Comparison of ENCODE assay signal across 8 cellular contexts in the genomic region with DNA sequence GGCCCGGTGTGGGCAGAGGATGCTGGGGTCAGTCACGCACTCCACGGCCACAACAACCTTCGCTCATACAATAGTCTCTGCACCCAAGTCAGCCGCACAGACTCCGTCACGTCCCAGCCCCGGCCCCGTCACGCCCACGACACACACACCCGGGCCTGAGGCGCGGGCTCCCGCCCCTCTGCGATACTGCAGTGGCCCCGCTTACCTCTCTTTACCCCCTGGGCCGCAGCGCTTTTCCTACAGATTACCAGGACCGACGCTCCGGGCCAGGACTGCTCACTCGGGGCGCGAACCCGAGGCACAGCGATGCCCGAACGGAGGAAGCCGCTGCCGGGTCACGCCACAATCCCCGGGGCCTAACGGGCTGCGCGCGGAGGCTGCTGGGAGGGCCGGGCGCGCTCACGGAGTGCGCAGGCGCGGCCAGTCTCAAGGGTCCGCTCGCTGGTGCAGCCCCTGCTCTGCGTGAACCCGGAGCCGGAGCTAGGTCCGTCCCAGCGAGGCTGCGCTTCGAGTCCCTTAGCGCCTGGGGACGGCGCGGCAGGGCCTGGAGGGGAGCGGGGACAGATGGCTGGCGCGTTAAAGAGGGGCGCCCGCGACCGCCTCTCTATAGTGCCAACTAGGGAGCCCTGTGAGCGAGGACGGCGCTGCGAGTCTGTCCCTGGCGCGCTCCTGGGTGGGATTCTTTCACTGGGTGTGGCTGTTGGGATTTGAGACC. TPM values are rescaled to one million over a fixed set of nuclear protein-coding genes. Genes with fewer than 3 reads are reported as not detected.
DNase-seq lines count a peak whose midpoint lies in the region; ATAC-seq and TF ChIP-seq lines count a peak whose summit lies in the region.

A gene (minus strand): TSS at position 358 of the 715 bp plus-strand sequence. CDS start 8,855 bp downstream, outside the sequence.

- peaks cover 26% of the 10 kb centered on the region for H3K36me3 ChIP-seq in endodermal cell (ENCODE audit: control insufficient read depth, insufficient read depth, low read length)

- peaks cover 29% of the 10 kb centered on the region for H3K9me3 ChIP-seq in endodermal cell (ENCODE audit: control insufficient read depth, low read length)

- H3K36me3 Mint-ChIP-seq in activated CD8-positive, alpha-beta memory T cell treated with anti-CD3 and anti-CD28 coated beads, Interleukin-2, amount 10 ng/mL, durations not matched to agents 7 days and 5 days = peaks cover 43% of the 10 kb centered on the region
- H3K36me3 Mint-ChIP-seq in endodermal cell (ENCODE audit: low read depth) (peaks cover 18% of the 10 kb centered on the region), mesothelial cell of epicardium (peaks cover 18% of the 10 kb centered on the region)

- peaks cover 30% of the 10 kb centered on the region for H3K27me3 ChIP-seq in endodermal cell (ENCODE audit: control insufficient read depth, insufficient read depth, low read length, poor library complexity, severe bottlenecking)

- peak; percentile 91 for DNase-seq in NCI-H748 (lab: John Stamatoyannopoulos, UW; ENCODE audit: unreplicated experiment)
- peak; percentile 85 for DNase-seq in activated CD8-positive, alpha-beta memory T cell treated with anti-CD3 and anti-CD28 coated beads, Interleukin-2, amount 10 ng/mL, durations not matched to agents 7 days and 5 days
- peak; percentile 95 for DNase-seq in endodermal cell
- peak; percentile 77 to 83 for DNase-seq in mesothelial cell of epicardium (ENCODE audit: low spot score in 2 of 2, unreplicated experiment in 2 of 2)
- DNase-seq in stimulated activated CD8-positive, alpha-beta memory T cell treated with anti-CD3 and anti-CD28 coated beads, Interleukin-15, amount 100 ng/mL, for 24 hours (ENCODE audit: low read depth) = peak; percentile 44

- peak within 1 kb of the TSS; percentile 87 for H3K27ac ChIP-seq in endodermal cell (ENCODE audit: low read depth, low read length)

- H3K4me1 Mint-ChIP-seq in activated CD8-positive, alpha-beta memory T cell treated with anti-CD3 and anti-CD28 coated beads, Interleukin-2, amount 10 ng/mL, durations not matched to agents 7 days and 5 days = peaks cover 24% of the 10 kb centered on the region
- H3K4me1 Mint-ChIP-seq in endodermal cell = peaks cover 8% of the 10 kb centered on the region
- peaks cover 20% of the 10 kb centered on the region for H3K4me1 Mint-ChIP-seq in mesothelial cell of epicardium

- H3K4me3 Mint-ChIP-seq in activated CD8-positive, alpha-beta memory T cell treated with anti-CD3 and anti-CD28 coated beads, Interleukin-2, amount 10 ng/mL, durations not matched to agents 7 days and 5 days = peak within 1 kb of the TSS; percentile 95
- H3K4me3 Mint-ChIP-seq in endodermal cell = peak within 1 kb of the TSS; percentile 95
- H3K4me3 Mint-ChIP-seq in mesothelial cell of epicardium = peak within 1 kb of the TSS; percentile 93

- ATAC-seq in GM18519 (IDR thresholded peaks at IDR 0.05; ENCODE audit: low FRiP score, unreplicated experiment) = peak; percentile 78
- peak; percentile 81 for ATAC-seq in HG03135 (IDR thresholded peaks at IDR 0.05; ENCODE audit: unreplicated experiment)
- ATAC-seq in activated CD8-positive, alpha-beta memory T cell treated with anti-CD3 and anti-CD28 coated beads, Interleukin-2, amount 10 ng/mL, durations not matched to agents 7 days and 5 days = peak; percentile 94
- ATAC-seq in HG02938 (IDR thresholded peaks at IDR 0.05; ENCODE audit: unreplicated experiment) = no peak

- H3K9me3 Mint-ChIP-seq in activated CD8-positive, alpha-beta memory T cell treated with anti-CD3 and anti-CD28 coated beads, Interleukin-2, amount 10 ng/mL, durations not matched to agents 7 days and 5 days (ENCODE audit: low read depth) = peaks cover 16% of the 10 kb centered on the region
- peaks cover 7% of the 10 kb centered on the region for H3K9me3 Mint-ChIP-seq in endodermal cell
- peaks cover 7% of the 10 kb centered on the region for H3K9me3 Mint-ChIP-seq in mesothelial cell of epicardium

- H3K27me3 Mint-ChIP-seq in activated CD8-positive, alpha-beta memory T cell treated with anti-CD3 and anti-CD28 coated beads, Interleukin-2, amount 10 ng/mL, durations not matched to agents 7 days and 5 days = peaks cover 15% of the 10 kb centered on the region
- H3K27me3 Mint-ChIP-seq in endodermal cell (ENCODE audit: insufficient read depth) = peaks cover 6% of the 10 kb centered on the region
- H3K27me3 Mint-ChIP-seq in mesothelial cell of epicardium (ENCODE audit: low read depth) = no peaks in the 10 kb centered on the region

- H3K27ac Mint-ChIP-seq in activated CD8-positive, alpha-beta memory T cell treated with anti-CD3 and anti-CD28 coated beads, Interleukin-2, amount 10 ng/mL, durations not matched to agents 7 days and 5 days = peak within 1 kb of the TSS; percentile 97
- H3K27ac Mint-ChIP-seq in endodermal cell (peak within 1 kb of the TSS; percentile 95), mesothelial cell of epicardium (peak within 1 kb of the TSS; percentile 98)

- CTCF ChIA-PET in activated CD8-positive, alpha-beta memory T cell treated with anti-CD3 and anti-CD28 coated beads, Interleukin-2, amount 10 ng/mL, durations not matched to agents 7 days and 5 days (lab: Charles Lee) = interaction anchor here (1.0 to 1.3 kb wide), 2 partner anchors 39 to 70 kb away, joined by 3 to 4 read pairs; a partner anchor contains a TSS

- TF ChIP-seq CTCF in endodermal cell (conservative IDR thresholded peaks at IDR 0.05) (no peak), mesothelial cell of epicardium (IDR thresholded peaks at IDR 0.05; ENCODE audit: unreplicated experiment) (no peak)

- no peaks in the 10 kb centered on the region for H3K4me1 ChIP-seq in endodermal cell (ENCODE audit: control insufficient read depth, insufficient read depth, low read length)

- 0 to 1% methylated on average over 22 to 70 of the region's 70 CpGs for WGBS in endodermal cell (ENCODE audit: insufficient coverage in 1 of 2, insufficient read length in 1 of 2), 2 experiments

- H3K4me3 ChIP-seq in endodermal cell (ENCODE audit: low read length) = peak within 1 kb of the TSS; percentile 88

- peak within 1 kb of the TSS; percentile 62 for H3K9ac ChIP-seq in endodermal cell (ENCODE audit: extremely low read depth, low read length, poor library complexity, severe bottlenecking)

RNA-seq across cellular contexts. Expression of the gene that starts here (rescaled TPM):
- 1 to 10 TPM; 5.3 to 5.9 TPM for total RNA-seq in activated CD8-positive, alpha-beta memory T cell treated with anti-CD3 and anti-CD28 coated beads, Interleukin-2, amount 10 ng/mL, durations not matched to agents 7 days and 5 days
- total RNA-seq in endodermal cell (10 to 100 TPM; 16.0 to 21.6 TPM), mesothelial cell of epicardium (14.9 to 15.6 TPM (median 15.5 TPM) in 3 replicates)
- 18.1 TPM for polyA plus RNA-seq in endodermal cell (2013, experiment 1 of 2)
- 17.6 TPM for polyA plus RNA-seq in endodermal cell (2013, experiment 2 of 2)

Comparison
In these comparisons a context has a peak if more than half of its experiments do, and no peak if none do; other contexts are left out.
1. DNase-seq: peak in every context shown above with its lines; median percentile 95 in endodermal cell; 91 in NCI-H748; 85 in activated CD8-positive, alpha-beta memory T cell treated with anti-CD3 and anti-CD28 coated beads, Interleukin-2, amount 10 ng/mL, durations not matched to agents 7 days and 5 days; 80 in mesothelial cell of epicardium; 44 in stimulated activated CD8-positive, alpha-beta memory T cell treated with anti-CD3 and anti-CD28 coated beads, Interleukin-15, amount 100 ng/mL, for 24 hours.